1 cellular context compared by ENCODE assay signal in genomic region chr20:32886652-32887051, GRCh38.
TF ChIP-seq lines count a peak whose summit lies in the region.

No MANE protein-coding gene starts in this region.

TF ChIP-seq in H1, 55 proteins besides CTCF, POLR2A, EP300 and RAD21:
- no peak for TF ChIP-seq JUN (IDR thresholded peaks at IDR 0.05; ENCODE audit: low read depth, low read length)
- no peak for TF ChIP-seq ATF3 (IDR thresholded peaks at IDR 0.05; ENCODE audit: insufficient read depth, low read depth, low read length)
- no peak for TF ChIP-seq SUZ12 (IDR thresholded peaks at IDR 0.05; ENCODE audit: low read length)
- no peak for TF ChIP-seq SRF (IDR thresholded peaks at IDR 0.05; ENCODE audit: low read depth, low read length)
- TF ChIP-seq EZH2 (IDR thresholded peaks at IDR 0.05; ENCODE audit: low read depth, low read length, severe bottlenecking), result no peak
- TF ChIP-seq TCF12 (IDR thresholded peaks at IDR 0.05; ENCODE audit: low read depth, low read length), result no peak
- TF ChIP-seq YY1 (IDR thresholded peaks at IDR 0.05; ENCODE audit: low read depth, low read length), result no peak
- TF ChIP-seq MAFK (IDR thresholded peaks at IDR 0.05; ENCODE audit: low read depth, low read length), result no peak
- TF ChIP-seq RXRA (IDR thresholded peaks at IDR 0.05; ENCODE audit: insufficient read depth, low read depth, low read length), result no peak
- no peak for TF ChIP-seq SP2 (IDR thresholded peaks at IDR 0.05; ENCODE audit: low read length)
- TF ChIP-seq FOSL1 (IDR thresholded peaks at IDR 0.05; ENCODE audit: insufficient read depth, low read depth, low read length), result no peak
- TF ChIP-seq TAF7 (optimal IDR thresholded peaks at IDR 0.05; ENCODE audit: borderline replicate concordance, low read depth, low read length), result no peak
- no peak for TF ChIP-seq BRCA1 (IDR thresholded peaks at IDR 0.05; ENCODE audit: low read depth, low read length)
- TF ChIP-seq E2F6 (IDR thresholded peaks at IDR 0.05), result no peak
- TF ChIP-seq JUND (IDR thresholded peaks at IDR 0.05; ENCODE audit: low read length), result no peak
- no peak for TF ChIP-seq POLR2AphosphoS5 (IDR thresholded peaks at IDR 0.05; ENCODE audit: low read depth, low read length)
- no peak for TF ChIP-seq SAP30 (IDR thresholded peaks at IDR 0.05; ENCODE audit: insufficient read depth, insufficient replicate concordance, low read length)
- no peak for TF ChIP-seq CREB1 (IDR thresholded peaks at IDR 0.05)
- no peak for TF ChIP-seq RBBP5 (IDR thresholded peaks at IDR 0.05; ENCODE audit: borderline replicate concordance, low read depth, low read length)
- TF ChIP-seq KDM4A (IDR thresholded peaks at IDR 0.05; ENCODE audit: low read depth, low read length, severe bottlenecking), result no peak
